In genomic region chr4:14716622-14717021, GRCh38 we compare ENCODE assay signal across 22 cellular contexts.
"Had no signal": no experiment of that assay in that cellular context is flagged by ENCODE, and none has a peak within 500 bp of the region (broad histone marks: within the 10 kb centered on the region; RNA-seq: fewer than 3 reads in every experiment).

No MANE protein-coding gene starts in this region.

- H3K4me3 ChIP-seq: pancreas, psoas muscle, skin epidermis, suprapubic skin, tibial nerve had no signal

- H3K36me3 ChIP-seq: neutrophil, pancreas, suprapubic skin, tibial nerve had no signal

- H3K27me3 ChIP-seq: neutrophil, pancreas, suprapubic skin, tibial nerve had no signal

- H3K27ac ChIP-seq: neutrophil, pancreas, psoas muscle, skin epidermis, suprapubic skin, tibial nerve had no signal

- DNase-seq: activated CD4-positive, alpha-beta T cell treated with anti-CD3 and anti-CD28 coated beads, Interleukin-2, amount 50 U/mL, for 4 hours; activated CD8-positive, alpha-beta memory T cell treated with anti-CD3 and anti-CD28 coated beads for 24 hours; activated CD8-positive, alpha-beta memory T cell treated with anti-CD3 and anti-CD28 coated beads, Interleukin-2, amount 50 U/mL, for 4 hours; activated T-cell treated with anti-CD3 and anti-CD28 coated beads, Interleukin-2, amount 50 U/mL, for 24 hours; aorta; effector CD8-positive, alpha-beta T cell; left ventricle myocardium superior; mammary epithelial cell; midbrain; pancreas; psoas muscle; right cardiac atrium; stimulated activated CD4-positive, alpha-beta T cell treated with anti-CD3 and anti-CD28 coated beads, Interleukin-1b, Interleukin-23, amount 100 ng/mL, for 48 hours; stimulated activated naive CD8-positive, alpha-beta T cell treated with anti-CD3 and anti-CD28 coated beads, Interleukin-15, amount 100 ng/mL, for 72 hours had no signal

- H3K9me3 ChIP-seq: neutrophil, pancreas, psoas muscle, suprapubic skin, tibial nerve had no signal

- H3K4me1 ChIP-seq: pancreas, psoas muscle, suprapubic skin, tibial nerve had no signal

- ATAC-seq: activated naive CD4-positive, alpha-beta T cell treated with anti-CD3 and anti-CD28 coated beads, Interleukin-2, amount 50 U/mL, for 72 hours; activated T-helper 17 cell treated with anti-CD3 and anti-CD28 coated beads, Interleukin-2, amount 50 U/mL, for 72 hours; left ventricle myocardium superior; natural killer cell treated with Interleukin-12 subunit alpha and Interleukin-12 subunit beta and Interleukin-15 and Interleukin-18, amount 100 ng/mL, for 72 hours; pancreas; psoas muscle; right cardiac atrium; stimulated activated naive CD8-positive, alpha-beta T cell treated with anti-CD3 and anti-CD28 coated beads, Interleukin-15, amount 100 ng/mL, for 72 hours; WTC11 had no signal
